In the genomic region with DNA sequence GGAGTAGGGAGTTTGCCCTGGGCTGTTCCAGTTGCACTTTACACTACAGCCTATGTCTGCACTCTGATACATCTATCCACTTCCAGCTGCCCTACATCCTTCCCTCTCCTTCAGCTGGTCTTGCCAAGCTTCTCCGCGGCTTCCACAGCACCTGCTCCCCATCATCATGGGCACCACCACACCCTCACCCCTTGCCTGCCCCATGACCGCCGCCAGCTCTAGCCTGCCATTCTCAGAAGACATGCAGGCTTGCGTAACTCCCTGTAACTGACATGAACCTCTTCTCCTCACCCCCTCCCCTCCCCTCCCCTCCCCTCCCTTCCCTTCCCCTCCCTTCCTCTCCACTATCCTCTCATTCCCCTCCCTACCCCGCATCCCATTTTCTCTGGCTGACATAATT, we compare ENCODE assay signal across 1 cellular context.
TF ChIP-seq lines count a peak whose summit lies in the region.

No MANE protein-coding gene starts in this region.

TF ChIP-seq in HepG2, 621 proteins besides CTCF, POLR2A, EP300 and RAD21 (continued from another document):
- TF ChIP-seq ZBTB3 (CRISPR knock-in tag; IDR thresholded peaks at IDR 0.05; ENCODE audit: borderline replicate concordance, low read depth) (no peak), IKZF1 (IDR thresholded peaks at IDR 0.05) (no peak), PCBP2 (optimal IDR thresholded peaks at IDR 0.05; ENCODE audit: low read depth, low read length, poor library complexity, severe bottlenecking) (peak; percentile 97), HBP1 (CRISPR knock-in tag; IDR thresholded peaks at IDR 0.05; ENCODE audit: low read depth) (no peak), ZNF776 (CRISPR knock-in tag; IDR thresholded peaks at IDR 0.05) (0 out of 2 replicates have a peak, but pooled peaks have one; percentile 32), ZFP62 (CRISPR knock-in tag; IDR thresholded peaks at IDR 0.05) (no peak), GZF1 (CRISPR knock-in tag; IDR thresholded peaks at IDR 0.05) (no peak), RAD51 (IDR thresholded peaks at IDR 0.05; ENCODE audit: borderline replicate concordance) (no peak), NR2F2 (IDR thresholded peaks at IDR 0.05; ENCODE audit: borderline replicate concordance, low read depth) (no peak), XRCC5 (optimal IDR thresholded peaks at IDR 0.05; ENCODE audit: low read length) (peak; percentile 23), ZKSCAN8 (CRISPR knock-in tag; IDR thresholded peaks at IDR 0.05; ENCODE audit: borderline replicate concordance) (no peak), ZSCAN25 (CRISPR knock-in tag; IDR thresholded peaks at IDR 0.05) (peak; percentile 95), REPIN1 (CRISPR knock-in tag; IDR thresholded peaks at IDR 0.05; ENCODE audit: borderline replicate concordance, low read depth) (no peak), POLR2AphosphoS5 (IDR thresholded peaks at IDR 0.05; ENCODE audit: low read depth, low read length) (no peak), E2F2 (CRISPR knock-in tag; IDR thresholded peaks at IDR 0.05; ENCODE audit: borderline replicate concordance) (no peak), PCBP1 (IDR thresholded peaks at IDR 0.05; ENCODE audit: borderline replicate concordance, low read depth, low read length) (0 out of 2 replicates have a peak, but pooled peaks have one; percentile 58), ONECUT2 (CRISPR knock-in tag; IDR thresholded peaks at IDR 0.05) (no peak), HDAC2 (CRISPR knock-in tag; IDR thresholded peaks at IDR 0.05) (no peak), TCF12 (IDR thresholded peaks at IDR 0.05) (no peak), TCF12 (CRISPR knock-in tag; IDR thresholded peaks at IDR 0.05) (no peak), PAF1 (CRISPR knock-in tag; IDR thresholded peaks at IDR 0.05) (no peak), ZNF232 (CRISPR knock-in tag; IDR thresholded peaks at IDR 0.05; ENCODE audit: borderline replicate concordance) (no peak), HNRNPUL1 (IDR thresholded peaks at IDR 0.05; ENCODE audit: low read depth, low read length) (no peak), CEBPG (CRISPR knock-in tag; IDR thresholded peaks at IDR 0.05) (peak; percentile 36; the same call in 1 of the 2 replicates), KDM1A (CRISPR knock-in tag; IDR thresholded peaks at IDR 0.05) (no peak), HNRNPK (IDR thresholded peaks at IDR 0.05; ENCODE audit: low read depth, low read length, poor library complexity, severe bottlenecking) (peak; percentile 70), CEBPB (IDR thresholded peaks at IDR 0.05; ENCODE audit: borderline replicate concordance, low read depth, low read length) (0 out of 2 replicates have a peak, but pooled peaks have one; percentile 43), SIN3A (IDR thresholded peaks at IDR 0.05; ENCODE audit: borderline replicate concordance, low read depth, low read length) (no peak), ZNF468 (CRISPR knock-in tag; IDR thresholded peaks at IDR 0.05) (no peak), LRRFIP1 (CRISPR knock-in tag; conservative IDR thresholded peaks at IDR 0.05) (no peak)
- TF ChIP-seq, protein P1, sequence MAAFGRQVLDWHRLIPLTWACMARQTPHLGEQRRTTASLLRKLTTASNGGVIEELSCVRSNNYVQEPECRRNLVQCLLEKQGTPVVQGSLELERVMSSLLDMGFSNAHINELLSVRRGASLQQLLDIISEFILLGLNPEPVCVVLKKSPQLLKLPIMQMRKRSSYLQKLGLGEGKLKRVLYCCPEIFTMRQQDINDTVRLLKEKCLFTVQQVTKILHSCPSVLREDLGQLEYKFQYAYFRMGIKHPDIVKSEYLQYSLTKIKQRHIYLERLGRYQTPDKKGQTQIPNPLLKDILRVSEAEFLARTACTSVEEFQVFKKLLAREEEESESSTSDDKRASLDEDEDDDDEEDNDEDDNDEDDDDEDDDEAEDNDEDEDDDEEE (CRISPR knock-in tag; IDR thresholded peaks at IDR 0.05) = no peak
- TF ChIP-seq, protein P2, sequence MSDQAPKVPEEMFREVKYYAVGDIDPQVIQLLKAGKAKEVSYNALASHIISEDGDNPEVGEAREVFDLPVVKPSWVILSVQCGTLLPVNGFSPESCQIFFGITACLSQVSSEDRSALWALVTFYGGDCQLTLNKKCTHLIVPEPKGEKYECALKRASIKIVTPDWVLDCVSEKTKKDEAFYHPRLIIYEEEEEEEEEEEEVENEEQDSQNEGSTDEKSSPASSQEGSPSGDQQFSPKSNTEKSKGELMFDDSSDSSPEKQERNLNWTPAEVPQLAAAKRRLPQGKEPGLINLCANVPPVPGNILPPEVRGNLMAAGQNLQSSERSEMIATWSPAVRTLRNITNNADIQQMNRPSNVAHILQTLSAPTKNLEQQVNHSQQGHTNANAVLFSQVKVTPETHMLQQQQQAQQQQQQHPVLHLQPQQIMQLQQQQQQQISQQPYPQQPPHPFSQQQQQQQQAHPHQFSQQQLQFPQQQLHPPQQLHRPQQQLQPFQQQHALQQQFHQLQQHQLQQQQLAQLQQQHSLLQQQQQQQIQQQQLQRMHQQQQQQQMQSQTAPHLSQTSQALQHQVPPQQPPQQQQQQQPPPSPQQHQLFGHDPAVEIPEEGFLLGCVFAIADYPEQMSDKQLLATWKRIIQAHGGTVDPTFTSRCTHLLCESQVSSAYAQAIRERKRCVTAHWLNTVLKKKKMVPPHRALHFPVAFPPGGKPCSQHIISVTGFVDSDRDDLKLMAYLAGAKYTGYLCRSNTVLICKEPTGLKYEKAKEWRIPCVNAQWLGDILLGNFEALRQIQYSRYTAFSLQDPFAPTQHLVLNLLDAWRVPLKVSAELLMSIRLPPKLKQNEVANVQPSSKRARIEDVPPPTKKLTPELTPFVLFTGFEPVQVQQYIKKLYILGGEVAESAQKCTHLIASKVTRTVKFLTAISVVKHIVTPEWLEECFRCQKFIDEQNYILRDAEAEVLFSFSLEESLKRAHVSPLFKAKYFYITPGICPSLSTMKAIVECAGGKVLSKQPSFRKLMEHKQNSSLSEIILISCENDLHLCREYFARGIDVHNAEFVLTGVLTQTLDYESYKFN (CRISPR knock-in tag; conservative IDR thresholded peaks at IDR 0.05) = no peak
- TF ChIP-seq, protein P3, sequence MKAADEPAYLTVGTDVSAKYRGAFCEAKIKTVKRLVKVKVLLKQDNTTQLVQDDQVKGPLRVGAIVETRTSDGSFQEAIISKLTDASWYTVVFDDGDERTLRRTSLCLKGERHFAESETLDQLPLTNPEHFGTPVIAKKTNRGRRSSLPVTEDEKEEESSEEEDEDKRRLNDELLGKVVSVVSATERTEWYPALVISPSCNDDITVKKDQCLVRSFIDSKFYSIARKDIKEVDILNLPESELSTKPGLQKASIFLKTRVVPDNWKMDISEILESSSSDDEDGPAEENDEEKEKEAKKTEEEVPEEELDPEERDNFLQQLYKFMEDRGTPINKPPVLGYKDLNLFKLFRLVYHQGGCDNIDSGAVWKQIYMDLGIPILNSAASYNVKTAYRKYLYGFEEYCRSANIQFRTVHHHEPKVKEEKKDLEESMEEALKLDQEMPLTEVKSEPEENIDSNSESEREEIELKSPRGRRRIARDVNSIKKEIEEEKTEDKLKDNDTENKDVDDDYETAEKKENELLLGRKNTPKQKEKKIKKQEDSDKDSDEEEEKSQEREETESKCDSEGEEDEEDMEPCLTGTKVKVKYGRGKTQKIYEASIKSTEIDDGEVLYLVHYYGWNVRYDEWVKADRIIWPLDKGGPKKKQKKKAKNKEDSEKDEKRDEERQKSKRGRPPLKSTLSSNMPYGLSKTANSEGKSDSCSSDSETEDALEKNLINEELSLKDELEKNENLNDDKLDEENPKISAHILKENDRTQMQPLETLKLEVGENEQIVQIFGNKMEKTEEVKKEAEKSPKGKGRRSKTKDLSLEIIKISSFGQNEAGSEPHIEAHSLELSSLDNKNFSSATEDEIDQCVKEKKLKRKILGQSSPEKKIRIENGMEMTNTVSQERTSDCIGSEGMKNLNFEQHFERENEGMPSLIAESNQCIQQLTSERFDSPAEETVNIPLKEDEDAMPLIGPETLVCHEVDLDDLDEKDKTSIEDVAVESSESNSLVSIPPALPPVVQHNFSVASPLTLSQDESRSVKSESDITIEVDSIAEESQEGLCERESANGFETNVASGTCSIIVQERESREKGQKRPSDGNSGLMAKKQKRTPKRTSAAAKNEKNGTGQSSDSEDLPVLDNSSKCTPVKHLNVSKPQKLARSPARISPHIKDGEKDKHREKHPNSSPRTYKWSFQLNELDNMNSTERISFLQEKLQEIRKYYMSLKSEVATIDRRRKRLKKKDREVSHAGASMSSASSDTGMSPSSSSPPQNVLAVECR (CRISPR knock-in tag; IDR thresholded peaks at IDR 0.05; ENCODE audit: borderline replicate concordance) = no peak
TF ChIP-seq in HepG2: peak in this region for 8.
